In genomic region chr2:88085602-88086001, GRCh38 we compare ENCODE assay signal across 8 cellular contexts. TPM values are rescaled to one million over a fixed set of nuclear protein-coding genes. Genes with fewer than 3 reads are reported as not detected.
"Had no signal": no experiment of that assay in that cellular context is flagged by ENCODE, and none has a peak within 500 bp of the region (broad histone marks: within the 10 kb centered on the region; RNA-seq: fewer than 3 reads in every experiment).

No MANE protein-coding gene starts in this region.

- H3K9me3 ChIP-seq: HAP-1 had no signal

- H3K4me2 ChIP-seq: GM23338 had no signal

- FAIRE-seq: HTR-8/SVneo, K562 had no signal

- H3K4me1 ChIP-seq: HAP-1 had no signal

- H2AFZ ChIP-seq: GM23338 had no signal

- DNase-seq: IMR-90 had no signal

- H3K36me3 ChIP-seq: HAP-1 had no signal

- H3K4me3 ChIP-seq: GM23338, HAP-1, K562 had no signal

RNA-seq across cellular contexts. Expression of gene SMYD1, which starts 18.0 kb away (rescaled TPM):
- total RNA-seq: H4, HT-29, IMR-90, K562 had no signal
- polyA plus RNA-seq: GM23338, IMR-90, K562 had no signal

RNA-seq across cellular contexts. Expression of gene FABP1, which starts 42.3 kb away (rescaled TPM):
- total RNA-seq: GM23338, H4, H7, HT-29, IMR-90 had no signal
- polyA plus RNA-seq: GM23338, IMR-90, K562 had no signal
